Comparison of ENCODE assay signal across 8 cellular contexts in genomic region chrX:135973548-135974278, GRCh38. TPM values are rescaled to one million over a fixed set of nuclear protein-coding genes. Genes with fewer than 3 reads are reported as not detected.
DNase-seq lines count a peak whose midpoint lies in the region; ATAC-seq, FAIRE-seq and TF ChIP-seq lines count a peak whose summit lies in the region.

Gene MMGT1, minus strand, starts transcription at chrX:135973988. Its CDS starts 313 bp downstream, at chrX:135973675.

- H3K9me3 ChIP-seq in kidney (ENCODE audit: control insufficient read depth in 1 of 2, low read length in 2 of 2), result no peaks in the 10 kb centered on the region

- FAIRE-seq in kidney (lab: Jason Lieb, UNC), result no peak

- H3K27ac ChIP-seq in kidney (ENCODE audit: low read depth in 2 of 2, low read length in 2 of 2), result peak within 1 kb of the TSS; percentile 87 to 98

- peak within 1 kb of the TSS; percentile 50 to 83 for H3K9ac ChIP-seq in kidney (ENCODE audit: low read length in 2 of 2)

- no peak for TF ChIP-seq CTCF in AG09309 (IDR thresholded peaks at IDR 0.05; ENCODE audit: control insufficient read depth, insufficient read depth, low read depth, low read length, missing control alignments)
- no peak for TF ChIP-seq CTCF in kidney (IDR thresholded peaks at IDR 0.05; ENCODE audit: borderline replicate concordance, extremely low read depth, insufficient read depth)

- intact Hi-C loops in kidney (cut with DNase I), result no loop called here

- peak; percentile 76 for ATAC-seq in GM19043 (IDR thresholded peaks at IDR 0.05; ENCODE audit: low read depth, unreplicated experiment)
- ATAC-seq in HG03354 (IDR thresholded peaks at IDR 0.05; ENCODE audit: poor library complexity, severe bottlenecking, unreplicated experiment), result peak; percentile 87

- H3K4me3 ChIP-seq in AG09309 (ENCODE audit: control insufficient read depth, low read depth, low read length), result peak within 1 kb of the TSS; percentile 93
- peak within 1 kb of the TSS; percentile 79 to 90 for H3K4me3 ChIP-seq in kidney (ENCODE audit: low read length in 2 of 2)

- no peaks in the 10 kb centered on the region for H3K36me3 ChIP-seq in kidney (ENCODE audit: control insufficient read depth in 1 of 2, insufficient read depth in 2 of 2, low read length in 2 of 2)

- H3K4me1 ChIP-seq in kidney (ENCODE audit: control insufficient read depth in 1 of 2, insufficient read depth in 1 of 2, low read depth in 1 of 2, low read length in 2 of 2), result peaks cover 0 to 4% of the 10 kb centered on the region in 2 donors

- peak; percentile 39 for DNase-seq in AG09309 (ENCODE audit: low read depth)
- peak; percentile 72 for DNase-seq in NCI-H460 (ENCODE audit: extremely low read depth, low read depth)
- peak; percentile 69 for DNase-seq in activated CD4-positive, alpha-beta T cell treated with anti-CD3 and anti-CD28 coated beads for 1 hour
- peak; percentile 14 to 46 for DNase-seq in cerebellar nuclear complex (lab: John Stamatoyannopoulos, UW)
- DNase-seq in kidney, result peak; percentile 96
- peak; percentile 55 to 70 for DNase-seq in stimulated activated CD4-positive, alpha-beta T cell treated with anti-CD3 and anti-CD28 coated beads, Interleukin-15, amount 100 ng/mL, for 1 hour (ENCODE audit: low read depth in 1 of 2, low spot score in 1 of 2)

RNA-seq across cellular contexts. Expression of gene MMGT1, which starts in this region (rescaled TPM):
- 39.1 and 39.2 TPM in 2 replicates for total RNA-seq in NCI-H460 (2014; rRNA removed; shearing (Covaris generic))
- 17.3 and 19.8 TPM in 2 replicates for polyA plus RNA-seq in NCI-H460 (2014; cell fraction: nucleus; rRNA removed)
- 30.9 TPM for total RNA-seq in kidney
- polyA plus RNA-seq in kidney (ENCODE audit: insufficient read depth, low read depth, low replicate concordance), result 15.3 TPM

Comparison
In these comparisons a context has a peak if more than half of its experiments do, and no peak if none do; other contexts are left out.
1. Peak in every context shown above with its lines: DNase-seq, ATAC-seq, H3K4me3 ChIP-seq and H3K27ac ChIP-seq.
2. DNase-seq: peak in every context shown above with its lines; median percentile 96 in kidney; 72 in NCI-H460; 69 in activated CD4-positive, alpha-beta T cell treated with anti-CD3 and anti-CD28 coated beads for 1 hour; 62 in stimulated activated CD4-positive, alpha-beta T cell treated with anti-CD3 and anti-CD28 coated beads, Interleukin-15, amount 100 ng/mL, for 1 hour; 39 in AG09309; 30 in cerebellar nuclear complex.